ENCODE assay signal across 10 cellular contexts in genomic region chr4:140497776-140498636, GRCh38. TPM values are rescaled to one million over a fixed set of nuclear protein-coding genes. Genes with fewer than 3 reads are reported as not detected.
DNase-seq lines count a peak whose midpoint lies in the region; ATAC-seq and FAIRE-seq lines count a peak whose summit lies in the region.
"Had no signal": no experiment of that assay in that cellular context is flagged by ENCODE, and none has a peak within 500 bp of the region (broad histone marks: within the 10 kb centered on the region; RNA-seq: fewer than 3 reads in every experiment).

MGAT4D (minus strand) TSS chr4:140498293; CDS start chr4:140498222, 71 bp downstream.

- H3K9me3 Mint-ChIP-seq in activated naive CD8-positive, alpha-beta T cell treated with anti-CD3 and anti-CD28 coated beads for 36 hours, result no peaks in the 10 kb centered on the region

- ATAC-seq in HG03135 (IDR thresholded peaks at IDR 0.05; ENCODE audit: unreplicated experiment), result no peak

- H3K4me3 Mint-ChIP-seq in activated naive CD8-positive, alpha-beta T cell treated with anti-CD3 and anti-CD28 coated beads for 36 hours, result peak within 1 kb of the TSS; percentile 66

- no peak within 1 kb of the TSS for H3K27ac ChIP-seq in HUES48 (ENCODE audit: low read depth, low read length)

- no peak within 1 kb of the TSS for H3K27ac Mint-ChIP-seq in activated naive CD8-positive, alpha-beta T cell treated with anti-CD3 and anti-CD28 coated beads for 36 hours

- peaks cover 2% of the 10 kb centered on the region for H3K36me3 Mint-ChIP-seq in activated naive CD8-positive, alpha-beta T cell treated with anti-CD3 and anti-CD28 coated beads for 36 hours

- H3K4me3 ChIP-seq in HUES48 (ENCODE audit: low read depth, low read length) (peak within 1 kb of the TSS; percentile 63), iPS-11a (ENCODE audit: low read depth, low read length) (peak within 1 kb of the TSS; percentile 35)

- DNase-seq in activated naive CD8-positive, alpha-beta T cell treated with anti-CD3 and anti-CD28 coated beads for 36 hours, result peak; percentile 7
- peak; percentile 83 for DNase-seq in retina
- DNase-seq in NCI-H524 (lab: John Stamatoyannopoulos, UW), result no peak
- DNase-seq in HTR-8/SVneo (ENCODE audit: insufficient read length, low spot score), result no peak
- DNase-seq in NCI-H128 (lab: John Stamatoyannopoulos, UW; ENCODE audit: unreplicated experiment), result no peak
- DNase-seq: NCI-H510A treated with DMSO at 0.1 percent for 48 hours had no signal

- H3K9me3 ChIP-seq in HUES48 (ENCODE audit: control insufficient read depth, insufficient read depth, low read length), result no peaks in the 10 kb centered on the region

- H3K27me3 ChIP-seq in HUES48 (ENCODE audit: control insufficient read depth, insufficient read depth, low read length), result peaks cover 64% of the 10 kb centered on the region

- no peaks in the 10 kb centered on the region for H3K4me1 ChIP-seq in HUES48 (ENCODE audit: control insufficient read depth, insufficient read depth, low read length)

- H3K4me1 Mint-ChIP-seq in activated naive CD8-positive, alpha-beta T cell treated with anti-CD3 and anti-CD28 coated beads for 36 hours, result peaks cover 6% of the 10 kb centered on the region

- H3K36me3 ChIP-seq in HUES48 (ENCODE audit: control insufficient read depth, insufficient read depth, low read length), result no peaks in the 10 kb centered on the region

- FAIRE-seq in HTR-8/SVneo (lab: Jason Lieb, UNC), result no peak

- H3K9ac ChIP-seq in HUES48 (ENCODE audit: low read depth, low read length), result peak within 1 kb of the TSS; percentile 42; the same call in 1 of the 2 replicates

- H3K27me3 Mint-ChIP-seq in activated naive CD8-positive, alpha-beta T cell treated with anti-CD3 and anti-CD28 coated beads for 36 hours, result peaks cover 65% of the 10 kb centered on the region

RNA-seq across cellular contexts. Expression of gene MGAT4D, which starts in this region (rescaled TPM):
- total RNA-seq in activated naive CD8-positive, alpha-beta T cell treated with anti-CD3 and anti-CD28 coated beads for 36 hours, result not detected
- total RNA-seq: pulmonary artery endothelial cell had no signal

Comparison
In these comparisons a context has a peak if more than half of its experiments do, and no peak if none do; other contexts are left out.
1. Peak in DNase-seq in activated naive CD8-positive, alpha-beta T cell treated with anti-CD3 and anti-CD28 coated beads for 36 hours; RNA of the gene not detected or under 1 TPM.